In the genomic region with DNA sequence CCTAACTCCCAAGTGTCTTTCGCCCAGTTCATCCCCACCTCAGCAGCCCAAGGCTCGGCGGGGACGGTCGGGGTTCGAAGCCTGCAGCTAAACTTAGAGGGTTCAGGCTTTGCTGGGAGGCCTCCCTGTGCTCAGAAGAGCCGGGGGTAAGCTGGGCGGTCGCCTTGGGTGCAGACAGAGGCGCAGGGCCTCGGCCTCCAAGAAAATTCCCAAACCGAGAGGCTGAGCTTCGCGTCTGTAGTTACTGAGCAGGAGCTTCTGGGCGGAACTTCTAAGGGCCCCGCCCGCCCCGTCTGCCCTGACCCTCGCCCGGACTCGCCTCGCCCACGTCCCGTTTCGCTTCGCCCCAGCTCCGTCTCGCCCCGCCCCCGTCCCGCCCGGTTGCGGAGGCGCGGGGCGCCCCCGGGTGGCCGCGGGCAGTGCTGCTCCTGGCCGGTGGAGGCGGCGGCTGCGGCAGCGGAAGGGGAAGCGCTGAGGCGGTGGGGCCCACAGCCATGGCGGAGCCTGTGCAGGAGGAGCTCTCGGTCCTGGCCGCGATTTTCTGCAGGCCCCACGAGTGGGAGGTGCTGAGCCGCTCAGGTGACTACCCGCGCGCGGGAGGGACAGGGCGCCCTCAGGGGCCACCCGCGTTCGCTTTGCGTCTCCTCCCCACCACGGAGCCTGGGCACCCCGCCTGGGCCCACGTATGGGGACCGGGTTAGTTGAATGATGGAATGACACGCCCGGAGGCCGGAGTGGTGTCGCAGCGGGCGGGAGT, we compare ENCODE assay signal across 8 cellular contexts. TPM values are rescaled to one million over a fixed set of nuclear protein-coding genes. Genes with fewer than 3 reads are reported as not detected.
A peak's percentile ranks its signal among the peaks of the same experiment; 100 is the strongest.
DNase-seq lines count a peak whose midpoint lies in the region; ATAC-seq, FAIRE-seq and TF ChIP-seq lines count a peak whose summit lies in the region.

A gene with protein sequence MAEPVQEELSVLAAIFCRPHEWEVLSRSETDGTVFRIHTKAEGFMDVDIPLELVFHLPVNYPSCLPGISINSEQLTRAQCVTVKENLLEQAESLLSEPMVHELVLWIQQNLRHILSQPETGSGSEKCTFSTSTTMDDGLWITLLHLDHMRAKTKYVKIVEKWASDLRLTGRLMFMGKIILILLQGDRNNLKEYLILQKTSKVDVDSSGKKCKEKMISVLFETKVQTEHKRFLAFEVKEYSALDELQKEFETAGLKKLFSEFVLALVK (plus strand): TSS at position 474 of the 757 bp plus-strand sequence. CDS start 21 bp downstream, at position 495.

- peak; percentile 87 for DNase-seq in GM12891 (ENCODE audit: insufficient read length, low spot score)
- peak; percentile 68 for DNase-seq in NCI-H1105 (lab: John Stamatoyannopoulos, UW)
- peak; percentile 86 for DNase-seq in T follicular helper cell (ENCODE audit: low read depth)
- DNase-seq in adipocyte (ENCODE audit: low read depth) = peak; percentile 98
- peak; percentile 97 for DNase-seq in cardiac septum (ENCODE audit: low spot score)
- peak; percentile 98 for DNase-seq in posterior vena cava (ENCODE audit: low spot score)
- DNase-seq in upper lobe of right lung = peak; percentile 98

- FAIRE-seq in GM12891 (lab: Jason Lieb, UNC) = peak; percentile 98

- TF ChIP-seq POLR2A in GM12891 (IDR thresholded peaks at IDR 0.05; ENCODE audit: low read depth, low read length) = peak; percentile 74

- H3K27me3 ChIP-seq in adipocyte (replicated peaks; ENCODE audit: control insufficient read depth, insufficient read depth, low read length) (no peaks in the 10 kb centered on the region), upper lobe of right lung (no peaks in the 10 kb centered on the region)

- no peaks in the 10 kb centered on the region for H3K36me3 ChIP-seq in adipocyte (ENCODE audit: control insufficient read depth, insufficient read depth, low read length, severe bottlenecking)
- H3K36me3 ChIP-seq in upper lobe of right lung = no peaks in the 10 kb centered on the region

- peak within 1 kb of the TSS; percentile 90 for H3K27ac ChIP-seq in upper lobe of right lung

- H3K9ac ChIP-seq in adipocyte (ENCODE audit: low read length) = peak within 1 kb of the TSS; percentile 94

- H3K4me1 ChIP-seq in adipocyte (ENCODE audit: control insufficient read depth, insufficient read depth, low read length) (peaks cover 33% of the 10 kb centered on the region), upper lobe of right lung (peaks cover 7% of the 10 kb centered on the region)

- H3K4me3 ChIP-seq in adipocyte (ENCODE audit: low read length) (peak within 1 kb of the TSS; percentile 88), upper lobe of right lung (peak within 1 kb of the TSS; percentile 96)

- intact Hi-C loops in cardiac septum (cut with DNase I) (loop anchor here (1.0 to 5.0 kb wide), 6 partner anchors 35 to 382 kb away; partner anchors contain the start of genes ALG14 and TLCD4), posterior vena cava (cut with DNase I) (loop anchor here (1.0 to 10.0 kb wide), 3 partner anchors 36 to 149 kb away; partner anchors contain the start of gene TLCD4 (in 1 of the 2)), upper lobe of right lung (cut with DNase I) (no loop called here)

- H3K9me3 ChIP-seq in adipocyte (ENCODE audit: control insufficient read depth, low read length) (no peaks in the 10 kb centered on the region), upper lobe of right lung (no peaks in the 10 kb centered on the region)

- peak; percentile 86 for TF ChIP-seq CTCF in upper lobe of right lung (IDR thresholded peaks at IDR 0.05)

- ATAC-seq in HG02678 (IDR thresholded peaks at IDR 0.05; ENCODE audit: unreplicated experiment) (peak; percentile 96), upper lobe of right lung (peak; percentile 99)

TF ChIP-seq in GM12891, 5 proteins besides CTCF, POLR2A, EP300 and RAD21:
- TF ChIP-seq TAF1 (IDR thresholded peaks at IDR 0.05; ENCODE audit: low read depth, low read length) = peak; percentile 64; the same call in 1 of the 2 replicates
- peak; percentile 34 for TF ChIP-seq PAX5 (IDR thresholded peaks at IDR 0.05; ENCODE audit: insufficient read depth, low read length, severe bottlenecking)
- TF ChIP-seq POLR2AphosphoS5 (IDR thresholded peaks at IDR 0.05; ENCODE audit: low read depth, low read length) = peak; percentile 64
- peak; percentile 66 for TF ChIP-seq SPI1 (IDR thresholded peaks at IDR 0.05; ENCODE audit: low read depth, low read length)
- peak; percentile 70; the same call in 1 of the 2 replicates for TF ChIP-seq POU2F2 (IDR thresholded peaks at IDR 0.05; ENCODE audit: low read depth, low read length)

RNA-seq across cellular contexts. Expression of the gene that starts here (rescaled TPM):
- 10.4 TPM for polyA plus RNA-seq in GM12891 (2012; ENCODE audit: low read depth, missing spikeins)
- total RNA-seq in cardiac septum = 24.8 TPM
- 10 to 100 TPM; 17.1 to 17.4 TPM for total RNA-seq in posterior vena cava
- total RNA-seq in upper lobe of right lung = 12.8 TPM

Comparison
In these comparisons a context has a peak if more than half of its experiments do, and no peak if none do; other contexts are left out.
1. Peak in every context shown above with its lines: DNase-seq, ATAC-seq, H3K4me3 ChIP-seq and H3K27ac ChIP-seq.